Comparison of ENCODE assay signal across 14 cellular contexts in genomic region chr12:128662106-128662505, GRCh38.
A peak's percentile ranks its signal among the peaks of the same experiment; 100 is the strongest.
DNase-seq lines count a peak whose midpoint lies in the region; ATAC-seq and TF ChIP-seq lines count a peak whose summit lies in the region.
"Had no signal": no experiment of that assay in that cellular context is flagged by ENCODE, and none has a peak within 500 bp of the region (broad histone marks: within the 10 kb centered on the region; RNA-seq: fewer than 3 reads in every experiment).

No MANE protein-coding gene starts in this region.

- H3K9me2 ChIP-seq in hepatocyte (replicated peaks; ENCODE audit: insufficient read depth) = no peaks in the 10 kb centered on the region

- peak; percentile 79 for DNase-seq in DMS79 (lab: John Stamatoyannopoulos, UW)
- DNase-seq in NCI-H1105 (lab: John Stamatoyannopoulos, UW) = peak; percentile 90
- peak; percentile 74 for DNase-seq in NCI-H345 (lab: John Stamatoyannopoulos, UW)
- DNase-seq in hepatocyte (ENCODE audit: low spot score) = peak; percentile 21
- no peak for DNase-seq in effector CD8-positive, alpha-beta T cell (lab: John Stamatoyannopoulos, UW)
- DNase-seq in activated CD4-positive, CD25-positive, alpha-beta regulatory T cell (lab: John Stamatoyannopoulos, UW) = no peak
- no peak for DNase-seq in left colon
- no peak for DNase-seq in NOMO-1 treated with DMSO at 0.1 percent for 48 hours (lab: John Stamatoyannopoulos, UW; ENCODE audit: unreplicated experiment)
- DNase-seq: CD8-positive, alpha-beta T cell; KG1; NCI-H1048; NCI-H2227 treated with DMSO at 0.1 percent for 48 hours; SIG-M5; T-helper 2 cell had no signal

- intact Hi-C loops in left colon (cut with DNase I, micrococcal nuclease) = no loop called here

- H3K4me3 ChIP-seq in hepatocyte = no peak overlapping the region

- peaks cover 19% of the 10 kb centered on the region for H3K4me1 ChIP-seq in hepatocyte (ENCODE audit: insufficient read depth)

- H3K27ac ChIP-seq in hepatocyte = peak overlapping the region; percentile 65

- no peaks in the 10 kb centered on the region for H3K27me3 ChIP-seq in hepatocyte

- H3K4me2 ChIP-seq in hepatocyte = peak overlapping the region; percentile 10

- TF ChIP-seq CTCF in hepatocyte (IDR thresholded peaks at IDR 0.05; ENCODE audit: poor library complexity) = no peak

- no peaks in the 10 kb centered on the region for H3K79me2 ChIP-seq in hepatocyte

- no peaks in the 10 kb centered on the region for H4K20me1 ChIP-seq in hepatocyte (ENCODE audit: insufficient read depth, poor library complexity, severe bottlenecking)

- no peak for ATAC-seq in left colon
- ATAC-seq: CD8-positive, alpha-beta T cell had no signal

- WGBS in hepatocyte (ENCODE audit: low lambda C conversion rate, missing lambda C conversion rate) = 18% methylated on average over 1 of the region's 1 CpG

- no peaks in the 10 kb centered on the region for H3K9me3 ChIP-seq in hepatocyte (ENCODE audit: low read depth)

- no peaks in the 10 kb centered on the region for H3K36me3 ChIP-seq in hepatocyte (replicated peaks; ENCODE audit: insufficient read depth, low read depth)

- H2AFZ ChIP-seq in hepatocyte = no peak overlapping the region

Comparison
In these comparisons a context has a peak if more than half of its experiments do, and no peak if none do; other contexts are left out.
1. DNase-seq: peak in DMS79 (single experiment), NCI-H1105 (single experiment), NCI-H345 (single experiment) and hepatocyte (single experiment); none in effector CD8-positive, alpha-beta T cell (single experiment), activated CD4-positive, CD25-positive, alpha-beta regulatory T cell (0 of 4), left colon (0 of 2) and NOMO-1 treated with DMSO at 0.1 percent for 48 hours (single experiment).